ENCODE assay signal across 1 cellular context in genomic region chrX:39823424-39823823, GRCh38.
TF ChIP-seq lines count a peak whose summit lies in the region.

No MANE protein-coding gene starts in this region.

TF ChIP-seq in H1, 55 proteins besides CTCF, POLR2A, EP300 and RAD21:
- TF ChIP-seq CEBPB (IDR thresholded peaks at IDR 0.05; ENCODE audit: low read depth, low read length) = no peak
- TF ChIP-seq FOSL1 (IDR thresholded peaks at IDR 0.05; ENCODE audit: insufficient read depth, low read depth, low read length) = no peak
- no peak for TF ChIP-seq RXRA (IDR thresholded peaks at IDR 0.05; ENCODE audit: insufficient read depth, low read depth, low read length)
- no peak for TF ChIP-seq E2F6 (IDR thresholded peaks at IDR 0.05)
- TF ChIP-seq CBX5 (IDR thresholded peaks at IDR 0.05; ENCODE audit: low read depth, low read length) = no peak
- no peak for TF ChIP-seq TAF1 (IDR thresholded peaks at IDR 0.05; ENCODE audit: low read depth, low read length)
- TF ChIP-seq RNF2 (IDR thresholded peaks at IDR 0.05; ENCODE audit: borderline replicate concordance, low read depth, low read length, missing control alignments, poor library complexity, severe bottlenecking) = no peak
- no peak for TF ChIP-seq POLR2AphosphoS5 (IDR thresholded peaks at IDR 0.05; ENCODE audit: low read depth, low read length)
- no peak for TF ChIP-seq EZH2 (IDR thresholded peaks at IDR 0.05; ENCODE audit: low read depth, low read length, severe bottlenecking)
- TF ChIP-seq SIN3A (conservative IDR thresholded peaks at IDR 0.05 in 1 of 2, IDR thresholded peaks at IDR 0.05 in 1 of 2; ENCODE audit: low read depth in 1 of 2, low read length in 2 of 2) = no peak
- TF ChIP-seq TCF12 (IDR thresholded peaks at IDR 0.05; ENCODE audit: low read depth, low read length) = no peak
